8 cellular contexts compared by ENCODE assay signal in the genomic region with DNA sequence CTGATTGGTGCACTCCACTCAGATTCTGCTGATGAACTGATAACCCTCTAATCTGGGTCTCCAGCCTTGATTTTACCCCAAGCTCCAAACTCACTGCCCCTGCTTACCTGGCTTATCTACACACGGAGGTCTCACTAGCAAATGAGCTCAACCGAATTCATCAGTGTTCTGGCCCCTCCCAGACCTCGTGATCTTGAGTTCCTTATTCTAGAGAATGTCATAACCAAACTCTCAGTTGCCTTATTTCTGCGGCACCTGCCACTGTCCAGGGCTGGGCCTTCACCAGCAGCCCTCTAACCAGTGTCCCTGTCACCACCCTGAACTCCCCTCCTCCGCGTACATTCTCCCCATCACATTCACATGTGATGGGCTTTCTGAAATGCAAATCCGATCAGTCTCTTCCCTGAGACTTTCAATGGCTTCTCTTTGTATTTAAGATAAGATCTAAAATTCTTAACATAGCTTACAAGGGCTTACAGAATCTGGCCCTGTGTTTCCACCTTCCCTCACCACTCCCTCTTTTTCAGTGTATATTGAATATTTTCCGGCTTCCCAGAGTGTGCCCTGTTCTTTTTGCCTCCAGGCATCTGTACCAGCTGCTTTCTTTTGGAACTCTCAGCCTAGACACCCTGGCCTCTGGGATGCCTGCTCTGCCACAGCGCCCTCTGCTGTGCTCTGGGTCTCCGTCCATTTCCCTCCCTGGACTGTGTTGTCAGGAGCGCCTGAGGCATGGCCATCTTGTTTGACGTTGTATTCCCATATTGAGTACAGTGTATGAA. TPM values are rescaled to one million over a fixed set of nuclear protein-coding genes. Genes with fewer than 3 reads are reported as not detected.
DNase-seq lines count a peak whose midpoint lies in the region; ATAC-seq and TF ChIP-seq lines count a peak whose summit lies in the region.

No MANE protein-coding gene starts in this region.

- no peaks in the 10 kb centered on the region for H3F3A ChIP-seq in OCI-LY1 (ENCODE audit: insufficient read depth, low read length)

- H3K9me3 ChIP-seq in OCI-LY1 (ENCODE audit: low read length) (no peaks in the 10 kb centered on the region), cardiac muscle cell (ENCODE audit: low read depth) (no peaks in the 10 kb centered on the region)

- H3K27ac ChIP-seq in OCI-LY1 (ENCODE audit: low read depth, low read length, poor library complexity, severe bottlenecking) (no peak overlapping the region), cardiac muscle cell (no peak overlapping the region)

- no peak overlapping the region for H3K9ac ChIP-seq in OCI-LY1 (ENCODE audit: low read length)

- H3K36me3 ChIP-seq in OCI-LY1 (ENCODE audit: insufficient read depth, low read length) (peaks cover 5% of the 10 kb centered on the region; the same call in 1 of the 2 replicates), cardiac muscle cell (no peaks in the 10 kb centered on the region)

- no peaks in the 10 kb centered on the region for H3K79me2 ChIP-seq in OCI-LY1 (ENCODE audit: insufficient read depth, low read length)

- no peaks in the 10 kb centered on the region for H3K9me2 ChIP-seq in OCI-LY1 (ENCODE audit: low read depth, low read length)

- H2AFZ ChIP-seq in OCI-LY1 (ENCODE audit: low read length), result no peak overlapping the region

- DNase-seq in AG20443 (ENCODE audit: low spot score) (peak; percentile 16), cardiac muscle cell (ENCODE audit: low read depth in 1 of 2, low spot score in 1 of 2) (peak; percentile 49 to 61), sciatic nerve (ENCODE audit: low spot score) (no peak), SW 1271 (lab: John Stamatoyannopoulos, UW) (no peak)
- DNase-seq in activated effector memory CD4-positive, alpha-beta T cell treated with Interleukin-2 at 50 U/mL for 16 hours, result peak; percentile 39

- intact Hi-C loops in sciatic nerve (cut with DNase I), result no loop called here

- H3K4me2 ChIP-seq in OCI-LY1 (ENCODE audit: low read length), result no peak overlapping the region

- ATAC-seq in GM18861 (IDR thresholded peaks at IDR 0.05; ENCODE audit: unreplicated experiment) (peak; percentile 41), HG02981 (IDR thresholded peaks at IDR 0.05; ENCODE audit: unreplicated experiment) (peak; percentile 44), sciatic nerve (peak; percentile 48)

- H3K4me3 ChIP-seq in OCI-LY1 (ENCODE audit: low read depth, low read length, poor library complexity, severe bottlenecking) (no peak overlapping the region), cardiac muscle cell (no peak overlapping the region)

- no peaks in the 10 kb centered on the region for H3K27me3 ChIP-seq in OCI-LY1 (ENCODE audit: insufficient read depth, low read length)
- no peaks in the 10 kb centered on the region for H3K27me3 ChIP-seq in cardiac muscle cell

- H3K4me1 ChIP-seq in OCI-LY1 (ENCODE audit: insufficient read depth, low read length, severe bottlenecking) (peaks cover 22% of the 10 kb centered on the region), cardiac muscle cell (ENCODE audit: low read depth) (peaks cover 28% of the 10 kb centered on the region)

- TF ChIP-seq CTCF in OCI-LY1 (IDR thresholded peaks at IDR 0.05; ENCODE audit: low read length), result peak; percentile 84
- peak; percentile 54 for TF ChIP-seq CTCF in cardiac muscle cell (IDR thresholded peaks at IDR 0.05; ENCODE audit: low read depth, low read length)

- H4K20me1 ChIP-seq in OCI-LY1 (ENCODE audit: insufficient read depth, low read length), result no peaks in the 10 kb centered on the region

RNA-seq across cellular contexts. Expression of a gene that starts 31.1 kb away (rescaled TPM):
- total RNA-seq in cardiac muscle cell (37.2 and 50.7 TPM in 2 replicates), sciatic nerve (95.7 TPM)
- 10.0 and 16.3 TPM in 2 replicates for polyA plus RNA-seq in cardiac muscle cell

Comparison
In these comparisons a context has a peak if more than half of its experiments do, and no peak if none do; other contexts are left out.
1. DNase-seq: peak in AG20443 (single experiment), activated effector memory CD4-positive, alpha-beta T cell treated with Interleukin-2 at 50 U/mL for 16 hours (single experiment) and cardiac muscle cell (2 of 2); none in sciatic nerve (single experiment) and SW 1271 (0 of 2).
2. Peak in every context shown above with its lines, with median percentiles within 50 percentile points of each other: ATAC-seq.